In genomic region chr6:117354671-117355070, GRCh38 we compare ENCODE assay signal across 17 cellular contexts.
"Had no signal": no experiment of that assay in that cellular context is flagged by ENCODE, and none has a peak within 500 bp of the region (broad histone marks: within the 10 kb centered on the region; RNA-seq: fewer than 3 reads in every experiment).

No MANE protein-coding gene starts in this region.

- H3K4me1 ChIP-seq: ascending aorta, left ventricle myocardium inferior, suprapubic skin had no signal

- H3K4me3 ChIP-seq: ascending aorta, left ventricle myocardium inferior, skin epidermis, suprapubic skin had no signal

- H3K27ac ChIP-seq: ascending aorta, left ventricle myocardium inferior, neutrophil, skin epidermis, suprapubic skin had no signal

- H3K9me3 ChIP-seq: ascending aorta, left ventricle myocardium inferior, neutrophil, suprapubic skin had no signal

- H3K4me1 Mint-ChIP-seq: natural killer cell had no signal

- H3K9me3 Mint-ChIP-seq: dendritic cell treated with granulocyte-macrophage colony-stimulating factor and Interleukin-4, amounts not matched to agents 40 ng/mL and 50 ng/mL, for 4 days; natural killer cell had no signal

- DNase-seq: activated naive CD4-positive, alpha-beta T cell treated with Interleukin-2 at 50 U/mL for 16 hours; effector memory CD4-positive, alpha-beta T cell; foreskin melanocyte; head of caudate nucleus; left ventricle myocardium inferior; mesenchymal stem cell; natural killer cell; posterior cingulate gyrus; retina; stimulated activated naive CD8-positive, alpha-beta T cell treated with anti-CD3 and anti-CD28 coated beads, Interleukin-15, Interleukin-2, amounts not matched to agents 100 U/mL and 50 U/mL, for 24 hours; SW 1271; trophoblast cell had no signal

- ATAC-seq: natural killer cell; stimulated activated naive CD8-positive, alpha-beta T cell treated with anti-CD3 and anti-CD28 coated beads, Interleukin-15, Interleukin-2, amounts not matched to agents 100 U/mL and 50 U/mL, for 24 hours had no signal

- H3K4me3 Mint-ChIP-seq: dendritic cell treated with granulocyte-macrophage colony-stimulating factor and Interleukin-4, amounts not matched to agents 40 ng/mL and 50 ng/mL, for 4 days; natural killer cell had no signal

- H3K27me3 ChIP-seq: ascending aorta, suprapubic skin had no signal

- H3K27me3 Mint-ChIP-seq: dendritic cell treated with granulocyte-macrophage colony-stimulating factor and Interleukin-4, amounts not matched to agents 40 ng/mL and 50 ng/mL, for 4 days had no signal

- H3K36me3 ChIP-seq: ascending aorta, left ventricle myocardium inferior, neutrophil, suprapubic skin had no signal

- H3K36me3 Mint-ChIP-seq: natural killer cell had no signal
